9 cellular contexts compared by ENCODE assay signal in the genomic region with DNA sequence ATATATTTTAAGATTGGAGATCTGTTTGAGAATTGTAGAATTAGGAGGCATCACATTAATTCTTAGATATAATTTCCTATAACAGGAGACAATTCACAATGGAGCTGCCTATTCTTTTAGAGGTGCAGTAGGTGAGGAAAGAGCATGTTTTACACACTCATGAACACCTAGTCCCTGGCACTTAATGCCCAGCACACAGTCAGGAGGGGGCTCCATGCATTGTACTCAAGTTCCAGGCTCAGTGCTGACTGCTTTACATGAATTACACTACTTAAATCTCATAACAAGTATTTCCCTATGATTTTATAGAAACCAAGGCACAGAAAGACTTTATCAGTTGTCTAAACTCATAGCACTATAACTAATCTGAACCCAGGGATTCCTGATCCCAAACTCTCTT. TPM values are rescaled to one million over a fixed set of nuclear protein-coding genes. Genes with fewer than 3 reads are reported as not detected.
DNase-seq lines count a peak whose midpoint lies in the region; ATAC-seq and TF ChIP-seq lines count a peak whose summit lies in the region.
"Had no signal": no experiment of that assay in that cellular context is flagged by ENCODE, and none has a peak within 500 bp of the region (broad histone marks: within the 10 kb centered on the region; RNA-seq: fewer than 3 reads in every experiment).

No MANE protein-coding gene starts in this region.

- H2AFZ ChIP-seq in SU-DHL-6 (ENCODE audit: low read depth, low read length, severe bottlenecking) = no peak overlapping the region

- peak overlapping the region; percentile 84 for H3K27ac Mint-ChIP-seq in T-helper 2 cell treated with Interferon-gamma antibody and Interleukin-4, amounts not matched to agents 5 μg/mL and 100 μg/mL, for 36 hours

- TF ChIP-seq CTCF in SU-DHL-6 (IDR thresholded peaks at IDR 0.05; ENCODE audit: insufficient read depth, low read length, poor library complexity, severe bottlenecking) (no peak), foreskin keratinocyte (conservative IDR thresholded peaks at IDR 0.05) (no peak), testis (IDR thresholded peaks at IDR 0.05) (no peak)

- no peaks in the 10 kb centered on the region for H3F3A ChIP-seq in SU-DHL-6 (ENCODE audit: insufficient read depth)

- peaks cover 35% of the 10 kb centered on the region for H3K4me1 Mint-ChIP-seq in T-helper 2 cell treated with Interferon-gamma antibody and Interleukin-4, amounts not matched to agents 5 μg/mL and 100 μg/mL, for 36 hours (ENCODE audit: low read depth)

- peaks cover 3% of the 10 kb centered on the region for H3K27me3 Mint-ChIP-seq in T-helper 2 cell treated with Interferon-gamma antibody and Interleukin-4, amounts not matched to agents 5 μg/mL and 100 μg/mL, for 36 hours (ENCODE audit: low read depth)

- H3K27ac ChIP-seq in SU-DHL-6 (ENCODE audit: low read depth, low read length) (no peak overlapping the region), foreskin keratinocyte (peak overlapping the region; percentile 62), testis (peak overlapping the region; percentile 75 to 87)

- H3K4me1 ChIP-seq in foreskin keratinocyte = peaks cover 21% of the 10 kb centered on the region
- H3K4me1 ChIP-seq in testis = peaks cover 7% of the 10 kb centered on the region

- H3K36me3 Mint-ChIP-seq in T-helper 2 cell treated with Interferon-gamma antibody and Interleukin-4, amounts not matched to agents 5 μg/mL and 100 μg/mL, for 36 hours (ENCODE audit: low read depth) = peaks cover 43% of the 10 kb centered on the region

- no peak overlapping the region for H3K9ac ChIP-seq in SU-DHL-6 (ENCODE audit: low read length)

- H3K9me3 ChIP-seq in SU-DHL-6 (ENCODE audit: insufficient read depth, low read length) = no peaks in the 10 kb centered on the region
- no peaks in the 10 kb centered on the region for H3K9me3 ChIP-seq in testis

- H3K27me3 ChIP-seq in SU-DHL-6 (ENCODE audit: low read length) = no peaks in the 10 kb centered on the region
- H3K27me3 ChIP-seq in foreskin keratinocyte = no peaks in the 10 kb centered on the region
- no peaks in the 10 kb centered on the region for H3K27me3 ChIP-seq in testis

- H3K4me3 Mint-ChIP-seq in T-helper 2 cell treated with Interferon-gamma antibody and Interleukin-4, amounts not matched to agents 5 μg/mL and 100 μg/mL, for 36 hours = peak overlapping the region; percentile 88

- no peak for TF ChIP-seq POLR2A in testis (IDR thresholded peaks at IDR 0.05)

- no peak for DNase-seq in T-helper 2 cell treated with Interferon-gamma antibody and Interleukin-4, amounts not matched to agents 5 μg/mL and 100 μg/mL, for 36 hours (ENCODE audit: low spot score)
- DNase-seq in T-helper 2 cell (no peak), foreskin keratinocyte (no peak), testis (no peak), HUDEP-2 (lab: John Stamatoyannopoulos, UW; ENCODE audit: unreplicated experiment in 76 of 76) (no peak)
- DNase-seq: glutamatergic neuron had no signal

- no peaks in the 10 kb centered on the region for H3K9me2 ChIP-seq in SU-DHL-6 (replicated peaks; ENCODE audit: insufficient read depth, low read length)

- no peaks in the 10 kb centered on the region for H3K79me2 ChIP-seq in SU-DHL-6 (ENCODE audit: insufficient read depth, low read length)

- H4K20me1 ChIP-seq in SU-DHL-6 (ENCODE audit: low read depth, low read length) = no peaks in the 10 kb centered on the region

- peak overlapping the region; percentile 28 for H3K4me2 ChIP-seq in SU-DHL-6 (ENCODE audit: low read depth, low read length, poor library complexity, severe bottlenecking)

- H3K9me3 Mint-ChIP-seq in T-helper 2 cell treated with Interferon-gamma antibody and Interleukin-4, amounts not matched to agents 5 μg/mL and 100 μg/mL, for 36 hours = peaks cover 15% of the 10 kb centered on the region

- intact Hi-C loops in testis (cut with DNase I; ENCODE audit: low total_unique reads) = no loop called here

- H3K36me3 ChIP-seq in SU-DHL-6 (ENCODE audit: low read length) = no peaks in the 10 kb centered on the region
- no peaks in the 10 kb centered on the region for H3K36me3 ChIP-seq in testis (ENCODE audit: low read depth, missing control alignments)

- ATAC-seq in foreskin keratinocyte = no peak
- ATAC-seq in GM21529 (IDR thresholded peaks at IDR 0.05; ENCODE audit: unreplicated experiment) = no peak
- no peak for ATAC-seq in GM19463 (IDR thresholded peaks at IDR 0.05; ENCODE audit: unreplicated experiment)

- H3K4me3 ChIP-seq in SU-DHL-6 (ENCODE audit: insufficient read depth, low read length, poor library complexity, severe bottlenecking) = no peak overlapping the region
- peak overlapping the region in 1 of 2 donors; percentile 46 for H3K4me3 ChIP-seq in testis

RNA-seq across cellular contexts. Expression of a gene that starts 0.4 kb away (rescaled TPM):
- total RNA-seq in foreskin keratinocyte = 19.6 and 32.8 TPM in 2 replicates
- 7.7 and 15.3 TPM in 2 replicates for polyA plus RNA-seq in foreskin keratinocyte
- 10 to 100 TPM in 1 of 2 donors, 1 to 10 TPM in 1; 5.3 to 11.2 TPM for total RNA-seq in testis
- polyA plus RNA-seq in testis (ENCODE audit: insufficient read depth, low read depth, low replicate concordance) = 7.1 TPM

RNA-seq across cellular contexts. Expression of a gene that starts 30.6 kb away (rescaled TPM):
- 22.9 and 28.0 TPM in 2 replicates for total RNA-seq in foreskin keratinocyte
- polyA plus RNA-seq in foreskin keratinocyte = 15.0 and 18.9 TPM in 2 replicates
- 10 to 100 TPM; 33.6 to 35.2 TPM for total RNA-seq in testis
- polyA plus RNA-seq in testis (ENCODE audit: insufficient read depth, low read depth, low replicate concordance) = 10.4 TPM

RNA-seq across cellular contexts. Expression of a gene that starts 30.6 kb away (rescaled TPM):
- total RNA-seq in foreskin keratinocyte (11.8 and 13.3 TPM in 2 replicates), testis (10 to 100 TPM; 27.8 to 38.7 TPM)
- polyA plus RNA-seq in foreskin keratinocyte (3.3 and 4.5 TPM in 2 replicates), testis (ENCODE audit: insufficient read depth, low read depth, low replicate concordance) (15.6 TPM)

RNA-seq across cellular contexts. Expression of a gene that starts 42.0 kb away (rescaled TPM):
- total RNA-seq in foreskin keratinocyte = 16.8 and 17.1 TPM in 2 replicates
- polyA plus RNA-seq in foreskin keratinocyte = 5.7 and 6.6 TPM in 2 replicates
- 10 to 100 TPM; 11.3 to 19.1 TPM for total RNA-seq in testis
- 21.5 TPM for polyA plus RNA-seq in testis (ENCODE audit: insufficient read depth, low read depth, low replicate concordance)
